11 cellular contexts compared by ENCODE assay signal in the genomic region with DNA sequence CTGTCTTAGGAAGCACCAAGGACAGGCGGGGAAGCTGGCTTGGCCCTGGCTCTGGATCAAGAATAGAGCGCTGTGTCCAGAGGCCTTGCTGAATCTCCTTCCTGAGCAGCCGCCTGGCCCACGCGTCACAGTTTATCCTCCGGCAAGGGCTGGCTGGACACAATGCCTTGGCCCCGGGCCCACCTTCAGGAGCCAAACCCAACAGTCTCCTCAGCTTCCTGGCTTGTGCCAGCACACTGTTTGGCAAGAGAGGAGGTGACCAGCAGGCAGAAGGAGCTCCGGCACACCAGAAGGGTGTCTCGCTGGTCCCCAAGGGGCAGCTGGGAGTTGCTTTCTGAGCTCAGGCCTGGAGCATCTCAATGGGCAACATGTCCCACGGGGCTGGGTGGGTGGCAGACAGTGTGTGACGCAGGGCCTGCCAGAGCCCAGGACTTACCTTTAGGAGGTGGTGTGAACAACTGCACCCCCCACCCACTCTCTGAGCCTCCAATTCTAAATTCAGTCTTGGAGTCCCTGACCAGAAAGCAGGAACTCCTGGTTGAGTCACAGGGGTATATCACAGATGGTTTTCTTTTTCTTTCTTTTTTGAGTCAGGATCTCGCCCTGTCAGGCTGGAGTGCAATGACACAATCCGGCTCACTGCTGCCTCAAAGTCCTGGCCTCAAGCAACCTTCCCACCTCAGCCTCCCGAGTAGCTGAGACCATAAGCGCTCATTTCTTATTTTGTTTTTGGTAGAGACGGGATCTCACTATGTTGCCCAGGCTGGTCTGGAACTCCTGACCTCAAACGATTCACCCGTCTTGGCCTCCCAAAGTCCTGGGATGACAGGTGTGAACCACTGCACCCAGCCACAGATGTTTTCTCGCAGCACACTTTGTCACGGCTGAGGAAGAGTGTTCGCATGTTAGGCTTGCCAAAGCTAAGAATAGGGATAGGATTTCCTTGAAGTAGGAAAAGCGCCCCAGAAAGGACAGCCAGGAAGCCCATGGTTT.
A peak's percentile ranks its signal among the peaks of the same experiment; 100 is the strongest.
DNase-seq lines count a peak whose midpoint lies in the region; ATAC-seq, FAIRE-seq and TF ChIP-seq lines count a peak whose summit lies in the region.
"Had no signal": no experiment of that assay in that cellular context is flagged by ENCODE, and none has a peak within 500 bp of the region (broad histone marks: within the 10 kb centered on the region; RNA-seq: fewer than 3 reads in every experiment).

No MANE protein-coding gene starts in this region.

- no peak overlapping the region for H3K27ac Mint-ChIP-seq in natural killer cell treated with Interleukin-12 subunit alpha and Interleukin-12 subunit beta and Interleukin-15 and Interleukin-18, amount 100 ng/mL, for 72 hours

- H3K36me3 Mint-ChIP-seq in natural killer cell treated with Interleukin-12 subunit alpha and Interleukin-12 subunit beta and Interleukin-15 and Interleukin-18, amount 100 ng/mL, for 72 hours: no peaks in the 10 kb centered on the region

- H3K4me1 ChIP-seq in BLaER1: peaks cover 20% of the 10 kb centered on the region
- no peaks in the 10 kb centered on the region for H3K4me1 ChIP-seq in esophagus (ENCODE audit: control insufficient read depth in 2 of 2, insufficient read depth in 2 of 2, low read length in 1 of 2)
- H3K4me1 ChIP-seq in pancreas: peaks cover 1 to 13% (median 3%) of the 10 kb centered on the region in 3 donors

- H4K20me1 ChIP-seq in BLaER1: no peaks in the 10 kb centered on the region

- no peaks in the 10 kb centered on the region for H3K9me3 Mint-ChIP-seq in natural killer cell treated with Interleukin-12 subunit alpha and Interleukin-12 subunit beta and Interleukin-15 and Interleukin-18, amount 100 ng/mL, for 72 hours

- no peak overlapping the region for H3K4me3 ChIP-seq in BLaER1
- no peak overlapping the region for H3K4me3 ChIP-seq in esophagus (ENCODE audit: low read depth in 1 of 2, low read length in 2 of 2)
- H3K4me3 ChIP-seq in pancreas: no peak overlapping the region

- H3K4me2 ChIP-seq in BLaER1: peak overlapping the region; percentile 21; the same call in 1 of the 2 replicates

- no peaks in the 10 kb centered on the region for H3K4me1 Mint-ChIP-seq in natural killer cell treated with Interleukin-12 subunit alpha and Interleukin-12 subunit beta and Interleukin-15 and Interleukin-18, amount 100 ng/mL, for 72 hours (ENCODE audit: low read depth in 2 of 2)

- H3K9ac ChIP-seq in BLaER1: no peak overlapping the region

- H3K27me3 Mint-ChIP-seq in natural killer cell treated with Interleukin-12 subunit alpha and Interleukin-12 subunit beta and Interleukin-15 and Interleukin-18, amount 100 ng/mL, for 72 hours: peaks cover 0 to 8% of the 10 kb centered on the region in 2 donors

- H3K9me3 ChIP-seq in BLaER1 (no peaks in the 10 kb centered on the region), esophagus (ENCODE audit: control insufficient read depth in 2 of 2, insufficient read depth in 1 of 2, low read depth in 1 of 2, low read length in 1 of 2) (no peaks in the 10 kb centered on the region), pancreas (no peaks in the 10 kb centered on the region)

- WGBS in esophagus, 2 donors: 58 to 66% methylated on average over 22 of the region's 22 CpGs
- 40 to 64% methylated on average over 22 of the region's 22 CpGs for WGBS in pancreas, 2 donors

- no peak overlapping the region for H3K27ac ChIP-seq in BLaER1
- H3K27ac ChIP-seq in esophagus (ENCODE audit: low read depth in 2 of 2, low read length in 1 of 2): peak overlapping the region; percentile 13 to 36
- H3K27ac ChIP-seq in pancreas: peak overlapping the region in 3 of 4 donors; percentile 10 to 50 (median 50)

- H3K4me3 Mint-ChIP-seq in natural killer cell treated with Interleukin-12 subunit alpha and Interleukin-12 subunit beta and Interleukin-15 and Interleukin-18, amount 100 ng/mL, for 72 hours: no peak overlapping the region

- no peaks in the 10 kb centered on the region for H3K36me3 ChIP-seq in BLaER1
- H3K36me3 ChIP-seq in esophagus (ENCODE audit: control insufficient read depth in 2 of 2, insufficient read depth in 2 of 2, low read length in 1 of 2): no peaks in the 10 kb centered on the region
- H3K36me3 ChIP-seq in pancreas: no peaks in the 10 kb centered on the region

- ATAC-seq in pancreas (peak; percentile 85 to 91 (median 87)), HG03108 (IDR thresholded peaks at IDR 0.05; ENCODE audit: unreplicated experiment) (no peak)
- no peak for ATAC-seq in natural killer cell treated with Interleukin-12 subunit alpha and Interleukin-12 subunit beta and Interleukin-15 and Interleukin-18, amount 100 ng/mL, for 72 hours

- peak; percentile 69 for DNase-seq in NCI-H2196 (lab: John Stamatoyannopoulos, UW; ENCODE audit: unreplicated experiment)
- DNase-seq in pancreas: peak; percentile 80 to 95 (median 88)
- DNase-seq in NCI-H82 treated with DMSO at 0.1 percent for 48 hours (lab: John Stamatoyannopoulos, UW; ENCODE audit: unreplicated experiment): no peak
- DNase-seq in KG1 (lab: John Stamatoyannopoulos, UW): no peak
- no peak for DNase-seq in natural killer cell treated with Interleukin-12 subunit alpha and Interleukin-12 subunit beta and Interleukin-15 and Interleukin-18, amount 100 ng/mL, for 72 hours (ENCODE audit: low spot score)
- DNase-seq: NCI-H526 had no signal

- intact Hi-C loops in pancreas (cut with DNase I): loop anchor here in 2 of 3 donors (10.0 kb wide), 2 partner anchors 78 to 538 kb away; no protein-coding TSS in a partner anchor

- TF ChIP-seq CTCF in pancreas (IDR thresholded peaks at IDR 0.05): no peak

- H3K27me3 ChIP-seq in BLaER1: no peaks in the 10 kb centered on the region
- H3K27me3 ChIP-seq in esophagus (ENCODE audit: control insufficient read depth in 1 of 2, insufficient read depth in 2 of 2, low read length in 2 of 2): no peaks in the 10 kb centered on the region
- no peaks in the 10 kb centered on the region for H3K27me3 ChIP-seq in pancreas

- FAIRE-seq in pancreas (lab: Jason Lieb, UNC): no peak
- FAIRE-seq: frontal cortex, G401.6 had no signal

Comparison
In these comparisons a context has a peak if more than half of its experiments do, and no peak if none do; other contexts are left out.
1. DNase-seq: peak in NCI-H2196 (single experiment) and pancreas (6 of 6); none in NCI-H82 treated with DMSO at 0.1 percent for 48 hours (single experiment), KG1 (single experiment) and natural killer cell treated with Interleukin-12 subunit alpha and Interleukin-12 subunit beta and Interleukin-15 and Interleukin-18, amount 100 ng/mL, for 72 hours (single experiment).
2. ATAC-seq: peak in pancreas (4 of 4); none in natural killer cell treated with Interleukin-12 subunit alpha and Interleukin-12 subunit beta and Interleukin-15 and Interleukin-18, amount 100 ng/mL, for 72 hours (0 of 2) and HG03108 (single experiment).